Comparison of ENCODE assay signal across 21 cellular contexts in the genomic region with DNA sequence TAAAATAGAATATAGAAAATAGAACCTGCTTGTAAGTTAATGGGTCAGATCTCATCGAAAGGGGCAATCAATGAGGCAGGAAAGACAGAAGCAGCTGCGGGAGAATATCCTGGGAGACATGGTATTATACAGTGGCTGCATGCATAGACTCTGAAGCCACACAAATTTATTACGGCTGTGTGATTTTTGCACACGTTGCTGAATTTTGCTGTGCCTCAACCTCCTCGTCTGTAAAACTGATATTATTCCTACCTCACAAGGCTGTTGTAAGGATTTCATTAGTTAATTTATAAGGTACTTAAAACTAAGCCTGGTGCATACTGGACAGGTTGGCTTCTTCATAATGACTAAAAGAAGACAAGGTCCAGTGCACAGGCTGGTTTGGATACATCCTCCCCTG. TPM values are rescaled to one million over a fixed set of nuclear protein-coding genes. Genes with fewer than 3 reads are reported as not detected.
A peak's percentile ranks its signal among the peaks of the same experiment; 100 is the strongest.
DNase-seq lines count a peak whose midpoint lies in the region; ATAC-seq, FAIRE-seq and TF ChIP-seq lines count a peak whose summit lies in the region.
"Had no signal": no experiment of that assay in that cellular context is flagged by ENCODE, and none has a peak within 500 bp of the region (broad histone marks: within the 10 kb centered on the region; RNA-seq: fewer than 3 reads in every experiment).

No MANE protein-coding gene starts in this region.

- H3K56ac ChIP-seq in IMR-90 (ENCODE audit: extremely low read depth, insufficient read depth, low read length) = no peak overlapping the region

- TF ChIP-seq EP300 in HepG2 (IDR thresholded peaks at IDR 0.05; ENCODE audit: low read depth in 2 of 2, low read length in 2 of 2) (no peak), HepG2 (CRISPR knock-in tag; IDR thresholded peaks at IDR 0.05; ENCODE audit: borderline replicate concordance) (no peak)

- BruUV-seq in HepG2 (replicated peaks; lab: Mats Ljungman, UMichigan) = no TSS peak
- BruUV-seq in IMR-90 (replicated peaks; lab: Mats Ljungman, UMichigan) = no TSS peak

- H4K5ac ChIP-seq in IMR-90 (ENCODE audit: low read depth, low read length) = no peak overlapping the region

- no peaks in the 10 kb centered on the region for H3K4me1 Mint-ChIP-seq in activated CD4-positive, alpha-beta memory T cell treated with anti-CD3 and anti-CD28 coated beads for 36 hours (ENCODE audit: low read depth)
- H3K4me1 Mint-ChIP-seq: CD4-positive, alpha-beta memory T cell had no signal

- H3K4me3 ChIP-seq in heart right ventricle (no peak overlapping the region), HepG2 (replicated peaks in 1 of 3; ENCODE audit: insufficient read depth in 1 of 3, low read depth in 2 of 3, low read length in 3 of 3) (no peak overlapping the region), right lobe of liver (no peak overlapping the region), IMR-90 (ENCODE audit: insufficient read depth, low read depth, low read length) (no peak overlapping the region), gastrocnemius medialis (no peak overlapping the region)
- H3K4me3 ChIP-seq: GM12878, GM23338 had no signal

- H3K27ac Mint-ChIP-seq in activated CD4-positive, alpha-beta memory T cell treated with anti-CD3 and anti-CD28 coated beads for 36 hours = no peak overlapping the region
- H3K27ac Mint-ChIP-seq: CD4-positive, alpha-beta memory T cell; GM23338; H9 had no signal

- H3K9ac ChIP-seq in HepG2 (ENCODE audit: insufficient read depth, low read depth, low read length) = no peak overlapping the region
- H3K9ac ChIP-seq in IMR-90 (ENCODE audit: low read depth, low read length) = no peak overlapping the region

- H4K20me1 ChIP-seq in HepG2 (ENCODE audit: insufficient read depth, low read length) (no peaks in the 10 kb centered on the region), IMR-90 (ENCODE audit: insufficient read depth, low read length) (no peaks in the 10 kb centered on the region)

- no peak overlapping the region for H2AK5ac ChIP-seq in IMR-90 (ENCODE audit: low read depth, low read length)

- TF ChIP-seq POLR2A in HepG2 (IDR thresholded peaks at IDR 0.05; ENCODE audit: insufficient read depth in 1 of 2, low read depth in 2 of 2, low read length in 2 of 2) (no peak), right lobe of liver (IDR thresholded peaks at IDR 0.05) (no peak), IMR-90 (IDR thresholded peaks at IDR 0.05; ENCODE audit: low read depth, low read length) (no peak), gastrocnemius medialis (IDR thresholded peaks at IDR 0.05) (no peak)

- TF ChIP-seq CTCF in heart right ventricle (IDR thresholded peaks at IDR 0.05) (no peak), HepG2 (CRISPR knock-in tag; IDR thresholded peaks at IDR 0.05) (no peak), right lobe of liver (IDR thresholded peaks at IDR 0.05) (no peak), IMR-90 (conservative IDR thresholded peaks at IDR 0.05; ENCODE audit: low read depth, low read length) (no peak), gastrocnemius medialis (IDR thresholded peaks at IDR 0.05 in 4 of 5, conservative IDR thresholded peaks at IDR 0.05 in 1 of 5) (no peak)

- no peak overlapping the region for H4K91ac ChIP-seq in IMR-90 (ENCODE audit: insufficient read depth, low read depth, low read length)

- no peaks in the 10 kb centered on the region for H3K79me2 ChIP-seq in HepG2 (ENCODE audit: insufficient read depth, low read length)

- no peak overlapping the region for H2BK120ac ChIP-seq in IMR-90 (ENCODE audit: low read depth, low read length)

- no peak overlapping the region for H2BK5ac ChIP-seq in IMR-90 (ENCODE audit: low read depth, low read length, poor library complexity, severe bottlenecking)

- H2AK9ac ChIP-seq in IMR-90 (replicated peaks; ENCODE audit: low read depth, low read length, poor library complexity) = no peak overlapping the region

- H3K4me2 ChIP-seq in HepG2 (ENCODE audit: low read depth, low read length) = no peak overlapping the region
- no peak overlapping the region for H3K4me2 ChIP-seq in IMR-90 (ENCODE audit: low read depth, low read length)
- H3K4me2 ChIP-seq: GM23338 had no signal

- no peak for ATAC-seq in heart right ventricle
- no peak for ATAC-seq in Right ventricle myocardium inferior
- ATAC-seq in HepG2 = no peak
- ATAC-seq in right lobe of liver = no peak
- no peak for ATAC-seq in IMR-90 (ENCODE audit: low read depth)
- no peak for ATAC-seq in gastrocnemius medialis
- ATAC-seq: GM12878, GM23338, HCT116 had no signal

- TF ChIP-seq RAD21 in HepG2 (CRISPR knock-in tag; IDR thresholded peaks at IDR 0.05) (no peak), IMR-90 (IDR thresholded peaks at IDR 0.05; ENCODE audit: low read length) (no peak)

- H3K27me3 ChIP-seq in heart right ventricle (no peaks in the 10 kb centered on the region), HepG2 (ENCODE audit: control insufficient read depth in 1 of 2, insufficient read depth in 2 of 2, low read length in 2 of 2) (peaks cover 0 to 1% of the 10 kb centered on the region in 2 experiments; a peak in 1 of 5 replicates), right lobe of liver (no peaks in the 10 kb centered on the region), IMR-90 (ENCODE audit: control insufficient read depth, insufficient read depth, low read length) (peaks cover 22% of the 10 kb centered on the region), gastrocnemius medialis (no peaks in the 10 kb centered on the region)

- H3K27ac ChIP-seq in heart right ventricle (peak overlapping the region in 9 of 10 donors; percentile 69 to 90 (median 82)), HepG2 (ENCODE audit: extremely low read length, insufficient read depth, low read length) (no peak overlapping the region), right lobe of liver (no peak overlapping the region), IMR-90 (ENCODE audit: insufficient read depth, low read length) (no peak overlapping the region), gastrocnemius medialis (peak overlapping the region; percentile 71 to 76 (median 74))

- WGBS in heart right ventricle, 2 donors = 96 to 98% methylated on average over 5 of the region's 5 CpGs
- 37% methylated on average over 5 of the region's 5 CpGs for WGBS in HepG2 (ENCODE audit: low lambda C conversion rate)
- 68% methylated on average over 4 of the region's 5 CpGs for WGBS in right lobe of liver (ENCODE audit: insufficient coverage, low coverage, low lambda C conversion rate, missing lambda C conversion rate)
- 100% methylated on average over 1 of the region's 5 CpGs; no CpG with 5 or more reads in 1 of the 2 experiments for WGBS in IMR-90 (ENCODE audit: extremely low coverage in 2 of 2, insufficient read length in 1 of 2), 2 experiments

- dilution Hi-C loops in IMR-90 (cut with HindIII; ENCODE audit: low sequenced_read_pairs, unreplicated experiment) = no loop called here

- H2BK20ac ChIP-seq in IMR-90 (ENCODE audit: low read depth, low read length) = no peak overlapping the region

- H3K4ac ChIP-seq in IMR-90 (ENCODE audit: low read depth, low read length) = peak overlapping the region; percentile 23; the same call in 1 of the 2 replicates

- H3K14ac ChIP-seq in IMR-90 (replicated peaks; ENCODE audit: low read depth, low read length) = no peak overlapping the region

- no peak overlapping the region for H2BK15ac ChIP-seq in IMR-90 (ENCODE audit: low read depth, low read length)

- H3K18ac ChIP-seq in IMR-90 (ENCODE audit: low read depth, low read length) = no peak overlapping the region

- H3K9me3 Mint-ChIP-seq in activated CD4-positive, alpha-beta memory T cell treated with anti-CD3 and anti-CD28 coated beads for 36 hours = no peaks in the 10 kb centered on the region
- H3K9me3 Mint-ChIP-seq: CD4-positive, alpha-beta memory T cell; GM23338; H9 had no signal

- in situ Hi-C loops in HepG2 (cut with HindIII; ENCODE audit: extremely low pct_ligation_motif_present, low pct_unique_long_range_greater_than_20kb) (loop anchor here (25.0 kb wide), 1 partner anchor 263 kb away; no protein-coding TSS in a partner anchor), IMR-90 (cut with MboI; ENCODE audit: low sequenced_read_pairs) (loop anchor here (25.0 kb wide), 1 partner anchor 288 kb away; the partner anchor contains the start of gene TOMM20L), gastrocnemius medialis (cut with MboI; ENCODE audit: low sequenced_read_pairs in 4 of 4) (loop anchor here (10.0 to 25.0 kb wide), 4 partner anchors 65 to 295 kb away; partner anchors contain the start of gene TOMM20L (in 2 of the 4))

- peaks cover under 1% of the 10 kb centered on the region for H3K27me3 Mint-ChIP-seq in activated CD4-positive, alpha-beta memory T cell treated with anti-CD3 and anti-CD28 coated beads for 36 hours

- CTCF ChIA-PET in HepG2 (lab: Yijun Ruan, JAX; ENCODE audit: low intra/inter-chr PET ratio, low total read pairs) = no interaction called here
- CTCF ChIA-PET in IMR-90 (lab: Yijun Ruan, JAX) = no interaction called here
- CTCF ChIA-PET in activated CD4-positive, alpha-beta memory T cell treated with anti-CD3 and anti-CD28 coated beads for 36 hours (lab: Charles Lee) = no interaction called here

- H3K4me1 ChIP-seq in heart right ventricle (peaks cover 0 to 58% (median 4%) of the 10 kb centered on the region in 9 donors), HepG2 (ENCODE audit: insufficient read depth, low read length) (no peaks in the 10 kb centered on the region), right lobe of liver (no peaks in the 10 kb centered on the region), IMR-90 (ENCODE audit: control insufficient read depth, insufficient read depth, low read length) (peaks cover 4% of the 10 kb centered on the region; the same call in 1 of the 2 replicates), gastrocnemius medialis (no peaks in the 10 kb centered on the region)

- no peak for FAIRE-seq in HepG2 (lab: Jason Lieb, UNC)
- FAIRE-seq: GM12878, GM18507 had no signal

- H3K4me3 Mint-ChIP-seq in activated CD4-positive, alpha-beta memory T cell treated with anti-CD3 and anti-CD28 coated beads for 36 hours = no peak overlapping the region
- H3K4me3 Mint-ChIP-seq: CD4-positive, alpha-beta memory T cell; GM23338; H9 had no signal

- H3K9me3 ChIP-seq in heart right ventricle = no peaks in the 10 kb centered on the region
- H3K9me3 ChIP-seq in HepG2 (ENCODE audit: low read length) = no peaks in the 10 kb centered on the region
- H3K9me3 ChIP-seq in right lobe of liver = no peaks in the 10 kb centered on the region
- no peaks in the 10 kb centered on the region for H3K9me3 ChIP-seq in IMR-90 (ENCODE audit: control insufficient read depth, insufficient read depth, low read length)
- no peaks in the 10 kb centered on the region for H3K9me3 ChIP-seq in gastrocnemius medialis

- no peaks in the 10 kb centered on the region; the same call in 1 of the 2 replicates for H3K9me1 ChIP-seq in IMR-90 (ENCODE audit: insufficient read depth, low read length)

- no peaks in the 10 kb centered on the region for H3K79me1 ChIP-seq in IMR-90 (ENCODE audit: low read depth in 1 of 2, low read length in 2 of 2)

- no peak overlapping the region for H4K8ac ChIP-seq in IMR-90 (ENCODE audit: low read depth in 2 of 2, low read length in 2 of 2)

- intact Hi-C loops in heart right ventricle (cut with DNase I) (loop anchor here in 3 of 10 donors (10.0 kb wide), 2 partner anchors 265 to 295 kb away; partner anchors contain the start of gene TOMM20L (in 1 of the 3)), Right ventricle myocardium inferior (cut with DNase I) (no loop called here), HepG2 (cut with micrococcal nuclease; ENCODE audit: unreplicated experiment) (no loop called here), right lobe of liver (cut with DNase I) (loop anchor here in 1 of 2 donors (10.0 kb wide), 1 partner anchor 55 kb away; the partner anchor contains the start of gene ARMH4), IMR-90 (cut with micrococcal nuclease) (loop anchor here (10.0 kb wide), 1 partner anchor 295 kb away; the partner anchor contains the start of gene TOMM20L), gastrocnemius medialis (cut with DNase I; ENCODE audit: low total_unique reads) (loop anchor here (10.0 kb wide), 2 partner anchors 265 to 295 kb away; partner anchors contain the start of gene TOMM20L)
- intact Hi-C loops in activated CD4-positive, alpha-beta memory T cell treated with anti-CD3 and anti-CD28 coated beads for 36 hours (cut with micrococcal nuclease) = no loop called here

- peaks cover 0 to 20% (median 0%) of the 10 kb centered on the region in 9 donors for H3K36me3 ChIP-seq in heart right ventricle
- H3K36me3 ChIP-seq in HepG2 (replicated peaks in 1 of 2; ENCODE audit: control insufficient read depth in 1 of 2, insufficient read depth in 2 of 2, low read length in 2 of 2) = no peaks in the 10 kb centered on the region
- no peaks in the 10 kb centered on the region for H3K36me3 ChIP-seq in right lobe of liver
- H3K36me3 ChIP-seq in IMR-90 (ENCODE audit: control insufficient read depth, insufficient read depth, low read length) = no peaks in the 10 kb centered on the region
- no peaks in the 10 kb centered on the region for H3K36me3 ChIP-seq in gastrocnemius medialis

- DNase-seq in heart right ventricle = no peak
- no peak for DNase-seq in Right ventricle myocardium inferior (ENCODE audit: missing footprints)
- no peak for DNase-seq in HepG2 (ENCODE audit: low spot score)
- no peak for DNase-seq in right lobe of liver
- DNase-seq in IMR-90 = no peak
- DNase-seq in gastrocnemius medialis = no peak
- no peak for DNase-seq in NCI-H526 (lab: John Stamatoyannopoulos, UW)
- no peak for DNase-seq in activated CD4-positive, alpha-beta memory T cell treated with anti-CD3 and anti-CD28 coated beads for 36 hours
- DNase-seq: 8988T; C1 segment of cervical spinal cord; Calu3; CD4-positive, alpha-beta memory T cell; COR-L47; DMS79; EL; GDM1; H9 had no signal

- H3K23ac ChIP-seq in IMR-90 (ENCODE audit: low read depth, low read length) = no peak overlapping the region

- H3K36me3 Mint-ChIP-seq in activated CD4-positive, alpha-beta memory T cell treated with anti-CD3 and anti-CD28 coated beads for 36 hours = no peaks in the 10 kb centered on the region
- H3K36me3 Mint-ChIP-seq: CD4-positive, alpha-beta memory T cell had no signal

- H2AFZ ChIP-seq in HepG2 (ENCODE audit: low read length) = no peak overlapping the region
- no peak overlapping the region for H2AFZ ChIP-seq in IMR-90 (replicated peaks; ENCODE audit: low read length, poor library complexity)
- H2AFZ ChIP-seq: GM23338 had no signal

- POLR2A ChIA-PET in HepG2 (lab: Yijun Ruan, JAX) = no interaction called here
- POLR2A ChIA-PET in IMR-90 (lab: Charles Lee; ENCODE audit: unreplicated experiment) = no interaction called here
- POLR2A ChIA-PET in activated CD4-positive, alpha-beta memory T cell treated with anti-CD3 and anti-CD28 coated beads for 36 hours (lab: Charles Lee) = no interaction called here

RNA-seq across cellular contexts. Expression of gene ARMH4, which starts 52.3 kb away (rescaled TPM):
- 10 to 100 TPM in 3 of 10 donors, 1 to 10 TPM in 7; 6.5 to 13.1 (median 9.1) TPM for total RNA-seq in heart right ventricle
- polyA plus RNA-seq in heart right ventricle = 1 to 10 TPM; 1.3 to 1.8 TPM
- 5.5 TPM for total RNA-seq in Right ventricle myocardium inferior
- 0.02 TPM in 1 of 2 replicates, not detected in the other for total RNA-seq in HepG2 (2016; rRNA removed; fragmentation: Illumina TruSeq; extraction: Trizol)
- not detected in 2 replicates for total RNA-seq in HepG2 (2016; cell fraction: cytosol; rRNA removed; fragmentation: Illumina TruSeq; extraction: Trizol; ENCODE audit: low read depth)
- total RNA-seq in HepG2 (2016; cell fraction: insoluble cytoplasmic fraction; rRNA removed; fragmentation: Illumina TruSeq; extraction: Trizol) = 0.09 and 0.25 TPM in 2 replicates
- total RNA-seq in HepG2 (2016; cell fraction: membrane; rRNA removed; fragmentation: Illumina TruSeq; extraction: Trizol) = not detected in 2 replicates
- 1.1 and 3.7 TPM in 2 replicates for total RNA-seq in HepG2 (2016; cell fraction: nucleus; rRNA removed; fragmentation: Illumina TruSeq; extraction: Trizol)
- polyA plus RNA-seq in HepG2 (2011; rRNA removed) = 0.04 and 0.18 TPM in 2 replicates
- polyA plus RNA-seq in HepG2 (2011; cell fraction: cytosol; rRNA removed) = 0.05 and 0.08 TPM in 2 replicates
- not detected in 2 replicates for polyA plus RNA-seq in HepG2 (2011; cell fraction: nucleus; rRNA removed)
- polyA plus RNA-seq in HepG2 (2012) = 0.11 and 0.15 TPM in 2 replicates
- polyA plus RNA-seq in HepG2 (2016; cell fraction: cytosol; fragmentation: Illumina TruSeq; extraction: Trizol; ENCODE audit: low read depth) = not detected in 2 replicates
- polyA plus RNA-seq in HepG2 (2016; cell fraction: insoluble cytoplasmic fraction; fragmentation: Illumina TruSeq; extraction: Trizol; ENCODE audit: low read depth) = not detected in 2 replicates
- 0.19 TPM in 1 of 2 replicates, not detected in the other for polyA plus RNA-seq in HepG2 (2016; cell fraction: membrane; fragmentation: Illumina TruSeq; extraction: Trizol; ENCODE audit: low read depth)
- polyA plus RNA-seq in HepG2 (2016; cell fraction: nucleus; fragmentation: Illumina TruSeq; extraction: Trizol; ENCODE audit: insufficient read depth, low read depth) = 0.14 and 0.29 TPM in 2 replicates
- 29.2 and 42.7 TPM in 2 replicates for polyA minus RNA-seq in HepG2 (2011; rRNA and poly(A)+ RNA removed; ENCODE audit: low replicate concordance)
- polyA minus RNA-seq in HepG2 (2011; cell fraction: cytosol; rRNA and poly(A)+ RNA removed) = not detected in 2 replicates
- polyA minus RNA-seq in HepG2 (2011; cell fraction: nucleus; rRNA and poly(A)+ RNA removed) = 484 and 534 TPM in 2 replicates
- total RNA-seq in right lobe of liver = 1 to 10 TPM in 2 of 6 experiments, under 1 TPM in 4; 0.25 to 2.1 (median 0.62) TPM
- total RNA-seq in IMR-90 (2012; rRNA removed) = 4.4 and 5.6 TPM in 2 replicates
- 4.1 and 4.6 TPM in 2 replicates for polyA plus RNA-seq in IMR-90 (2012; rRNA removed)
- 2.0 and 3.0 TPM in 2 replicates for polyA plus RNA-seq in IMR-90 (2012; cell fraction: cytosol; rRNA removed)
- polyA plus RNA-seq in IMR-90 (2012; cell fraction: nucleus; rRNA removed; ENCODE audit: low replicate concordance) = 0.53 and 1.8 TPM in 2 replicates
- total RNA-seq in gastrocnemius medialis = 1 to 10 TPM; 1.2 to 3.7 (median 2.0) TPM
- total RNA-seq in activated CD4-positive, alpha-beta memory T cell treated with anti-CD3 and anti-CD28 coated beads for 36 hours = under 1 TPM in 1 of 2 experiments, not detected in 1; 0.29 TPM
- total RNA-seq: Calu3; CD4-positive, alpha-beta memory T cell; GM12878 had no signal
- polyA plus RNA-seq: CD4-positive, alpha-beta memory T cell had no signal

Comparison
In these comparisons a context has a peak if more than half of its experiments do, and no peak if none do; other contexts are left out.
1. H3K27ac ChIP-seq: peak in heart right ventricle (9 of 10) and gastrocnemius medialis (4 of 4); none in HepG2 (single experiment), right lobe of liver (0 of 3) and IMR-90 (single experiment).
2. intact Hi-C loops: an anchor here in IMR-90 (10.0 kb wide) and gastrocnemius medialis (10.0 kb wide); none called in Right ventricle myocardium inferior, HepG2 and activated CD4-positive, alpha-beta memory T cell treated with anti-CD3 and anti-CD28 coated beads for 36 hours.